ENCODE assay signal across 21 cellular contexts in the genomic region with DNA sequence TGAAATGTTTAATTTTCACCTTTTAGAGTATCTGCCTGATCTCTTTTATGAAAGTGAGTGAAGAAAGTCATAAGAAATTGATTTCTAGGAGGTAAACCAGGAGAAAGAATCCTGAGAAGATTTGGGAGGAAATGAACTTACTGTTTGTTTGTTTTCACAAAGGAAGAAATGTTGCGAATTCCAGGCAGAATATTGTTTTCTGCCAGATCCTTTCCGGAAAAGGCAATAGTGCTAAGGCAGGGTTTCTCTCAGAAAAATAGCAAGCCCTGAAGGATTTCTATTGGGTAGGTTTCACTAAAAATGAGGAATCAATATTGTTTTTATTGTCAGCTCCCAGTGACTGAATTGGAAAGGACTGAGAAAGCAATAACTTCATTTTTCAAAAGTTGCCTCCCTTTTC.
A peak's percentile ranks its signal among the peaks of the same experiment; 100 is the strongest.
DNase-seq lines count a peak whose midpoint lies in the region; ATAC-seq and TF ChIP-seq lines count a peak whose summit lies in the region.
"Had no signal": no experiment of that assay in that cellular context is flagged by ENCODE, and none has a peak within 500 bp of the region (broad histone marks: within the 10 kb centered on the region; RNA-seq: fewer than 3 reads in every experiment).

No MANE protein-coding gene starts in this region.

- TF ChIP-seq POLR2A in breast epithelium (IDR thresholded peaks at IDR 0.05), result no peak

- no peak overlapping the region for H3K4me3 ChIP-seq in breast epithelium
- H3K4me3 ChIP-seq in upper lobe of right lung, result no peak overlapping the region

- TF ChIP-seq CTCF in breast epithelium (IDR thresholded peaks at IDR 0.05) (no peak), upper lobe of right lung (IDR thresholded peaks at IDR 0.05) (no peak)

- DNase-seq in breast epithelium (ENCODE audit: low spot score in 2 of 2) (no peak), fibroblast of gingiva (ENCODE audit: low read depth) (peak; percentile 29), pulmonary artery endothelial cell (ENCODE audit: low read depth, low spot score) (peak; percentile 77), upper lobe of right lung (no peak), DMS53 (lab: John Stamatoyannopoulos, UW) (no peak), RKO (ENCODE audit: low spot score) (no peak)
- no peak for DNase-seq in activated CD4-positive, alpha-beta T cell treated with anti-CD3 and anti-CD28 coated beads for 1 hour
- DNase-seq: activated CD4-positive, alpha-beta T cell treated with anti-CD3 and anti-CD28 coated beads for 48 hours; activated CD8-positive, alpha-beta memory T cell treated with anti-CD3 and anti-CD28 coated beads, Interleukin-2, amount 10 ng/mL, durations not matched to agents 7 days and 5 days; activated naive CD8-positive, alpha-beta T cell treated with anti-CD3 and anti-CD28 coated beads for 36 hours; AML-193; brain microvascular endothelial cell; CD8-positive, alpha-beta memory T cell; cortex of kidney; KG1; NCI-H748 treated with DMSO at 0.1 percent for 48 hours; OCI-M1; SHP77 treated with DMSO at 0.1 percent for 48 hours; substantia nigra; T-cell had no signal

- no peaks in the 10 kb centered on the region for H3K27me3 ChIP-seq in breast epithelium
- no peaks in the 10 kb centered on the region for H3K27me3 ChIP-seq in upper lobe of right lung
- H3K27me3 ChIP-seq: brain microvascular endothelial cell had no signal

- H3K4me1 ChIP-seq in breast epithelium (peaks cover 0 to 5% of the 10 kb centered on the region in 2 donors), upper lobe of right lung (peaks cover 56% of the 10 kb centered on the region)

- no peaks in the 10 kb centered on the region for H3K36me3 ChIP-seq in breast epithelium
- H3K36me3 ChIP-seq in upper lobe of right lung, result no peaks in the 10 kb centered on the region
- H3K36me3 ChIP-seq: brain microvascular endothelial cell had no signal

- ATAC-seq in upper lobe of right lung, result no peak
- ATAC-seq: activated CD8-positive, alpha-beta memory T cell treated with anti-CD3 and anti-CD28 coated beads, Interleukin-2, amount 10 ng/mL, durations not matched to agents 7 days and 5 days; left lobe of liver; T-cell had no signal

- H3K9me3 ChIP-seq in breast epithelium (no peaks in the 10 kb centered on the region), upper lobe of right lung (no peaks in the 10 kb centered on the region)

- H3K27ac ChIP-seq in breast epithelium, result peak overlapping the region; percentile 48 to 64
- peak overlapping the region; percentile 71 for H3K27ac ChIP-seq in upper lobe of right lung
- H3K27ac ChIP-seq: brain microvascular endothelial cell had no signal

- intact Hi-C loops in breast epithelium (cut with DNase I; ENCODE audit: low total_unique reads) (no loop called here), upper lobe of right lung (cut with DNase I) (no loop called here)

Comparison
In these comparisons a context has a peak if more than half of its experiments do, and no peak if none do; other contexts are left out.
1. DNase-seq: peak in fibroblast of gingiva (single experiment) and pulmonary artery endothelial cell (single experiment); none in breast epithelium (0 of 2), upper lobe of right lung (single experiment), DMS53 (single experiment), activated CD4-positive, alpha-beta T cell treated with anti-CD3 and anti-CD28 coated beads for 1 hour (single experiment) and RKO (single experiment).